ENCODE assay signal across 18 cellular contexts in the genomic region with DNA sequence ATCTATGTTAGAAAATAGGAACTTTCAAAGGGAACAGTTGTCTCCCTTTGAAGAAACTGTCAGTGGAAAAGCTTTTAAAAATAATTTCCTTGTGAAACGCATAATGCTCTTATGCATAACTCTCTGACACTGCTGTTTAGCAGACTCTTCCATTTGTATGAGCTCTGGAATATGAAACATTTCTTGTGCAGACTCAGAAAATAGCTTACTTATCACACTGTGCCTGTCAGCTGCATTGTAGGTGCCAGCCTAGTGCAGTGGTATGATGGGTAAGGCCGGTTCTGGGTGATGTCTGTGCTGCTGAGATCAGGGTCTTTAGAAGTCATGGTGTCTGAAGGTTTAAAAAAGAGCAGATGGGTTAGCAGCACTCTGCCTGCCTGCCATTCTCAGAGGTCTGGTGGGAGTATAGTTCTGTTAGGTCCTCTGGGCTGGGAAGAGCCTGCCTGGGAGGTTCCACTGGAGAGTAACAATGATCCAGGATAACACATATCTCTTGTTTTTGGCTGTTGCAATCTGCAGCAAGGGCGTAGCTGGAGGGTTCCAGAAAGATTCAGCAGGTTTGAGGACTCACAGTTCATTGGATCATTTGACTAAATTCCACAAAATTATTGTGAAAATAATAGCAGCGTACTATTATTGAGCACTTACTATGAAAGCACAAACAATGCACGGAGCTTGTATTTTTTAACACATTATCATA.
"Had no signal": no experiment of that assay in that cellular context is flagged by ENCODE, and none has a peak within 500 bp of the region (broad histone marks: within the 10 kb centered on the region; RNA-seq: fewer than 3 reads in every experiment).

No MANE protein-coding gene starts in this region.

- H3K9me3 ChIP-seq: adrenal gland, esophagus muscularis mucosa, pancreas, tibial nerve, uterus had no signal

- H3K27me3 ChIP-seq: adrenal gland, esophagus muscularis mucosa, pancreas, tibial nerve, uterus had no signal

- H3K27me3 Mint-ChIP-seq: activated naive CD4-positive, alpha-beta T cell treated with anti-CD3 and anti-CD28 coated beads, Interleukin-2, amount 50 U/mL, for 24 hours; activated T-cell treated with anti-CD3 and anti-CD28 coated beads, Interleukin-2, amount 50 U/mL, for 24 hours had no signal

- ATAC-seq: activated CD8-positive, alpha-beta memory T cell treated with anti-CD3 and anti-CD28 coated beads, Interleukin-2, amount 10 ng/mL, durations not matched to agents 7 days and 5 days; naive thymus-derived CD4-positive, alpha-beta T cell; pancreas; stimulated activated memory B cell treated with anti-CD40 and anti-IgM and Interleukin-4, amounts not matched to agents 10 μg/mL and 1 μg/mL and 100 μg/mL, for 72 hours had no signal

- H3K36me3 ChIP-seq: adrenal gland, esophagus muscularis mucosa, pancreas, tibial nerve, uterus had no signal

- H3K27ac ChIP-seq: adrenal gland, esophagus muscularis mucosa, pancreas, tibial nerve, uterus, VCaP had no signal

- H3K27ac Mint-ChIP-seq: activated CD4-positive, alpha-beta memory T cell treated with anti-CD3 and anti-CD28 coated beads for 36 hours; activated CD8-positive, alpha-beta memory T cell treated with anti-CD3 and anti-CD28 coated beads, Interleukin-2, amount 10 ng/mL, durations not matched to agents 7 days and 5 days; activated naive CD4-positive, alpha-beta T cell treated with anti-CD3 and anti-CD28 coated beads, Interleukin-2, amount 50 U/mL, for 24 hours; activated T-cell treated with anti-CD3 and anti-CD28 coated beads, Interleukin-2, amount 50 U/mL, for 24 hours; immature natural killer cell; naive thymus-derived CD4-positive, alpha-beta T cell; stimulated activated memory B cell treated with anti-CD40 and anti-IgM and Interleukin-4, amounts not matched to agents 10 μg/mL and 1 μg/mL and 100 μg/mL, for 72 hours had no signal

- H3K9me3 Mint-ChIP-seq: activated CD4-positive, alpha-beta memory T cell treated with anti-CD3 and anti-CD28 coated beads for 36 hours; activated naive CD4-positive, alpha-beta T cell treated with anti-CD3 and anti-CD28 coated beads, Interleukin-2, amount 50 U/mL, for 24 hours; activated T-cell treated with anti-CD3 and anti-CD28 coated beads, Interleukin-2, amount 50 U/mL, for 24 hours; naive thymus-derived CD4-positive, alpha-beta T cell; stimulated activated memory B cell treated with anti-CD40 and anti-IgM and Interleukin-4, amounts not matched to agents 10 μg/mL and 1 μg/mL and 100 μg/mL, for 72 hours had no signal

- H3K4me1 Mint-ChIP-seq: activated CD8-positive, alpha-beta memory T cell treated with anti-CD3 and anti-CD28 coated beads, Interleukin-2, amount 10 ng/mL, durations not matched to agents 7 days and 5 days; activated naive CD4-positive, alpha-beta T cell treated with anti-CD3 and anti-CD28 coated beads, Interleukin-2, amount 50 U/mL, for 24 hours; immature natural killer cell; naive thymus-derived CD4-positive, alpha-beta T cell; stimulated activated memory B cell treated with anti-CD40 and anti-IgM and Interleukin-4, amounts not matched to agents 10 μg/mL and 1 μg/mL and 100 μg/mL, for 72 hours had no signal

- DNase-seq: activated CD4-positive, alpha-beta memory T cell treated with anti-CD3 and anti-CD28 coated beads for 36 hours; activated CD8-positive, alpha-beta memory T cell treated with anti-CD3 and anti-CD28 coated beads, Interleukin-2, amount 10 ng/mL, durations not matched to agents 7 days and 5 days; activated effector memory CD4-positive, alpha-beta T cell treated with anti-CD3 and anti-CD28 coated beads, Interleukin-2, amount 50 U/mL, for 16 hours; activated T-cell treated with anti-CD3 and anti-CD28 coated beads, Interleukin-2, amount 50 U/mL, for 24 hours; adrenal gland; cortex of kidney; effector CD4-positive, alpha-beta T cell; glutamatergic neuron; immature natural killer cell; naive thymus-derived CD4-positive, alpha-beta T cell; pancreas; uterus had no signal

- H3K4me3 ChIP-seq: adrenal gland, esophagus muscularis mucosa, lung, pancreas, tibial nerve, uterus had no signal

- H3K36me3 Mint-ChIP-seq: activated CD4-positive, alpha-beta memory T cell treated with anti-CD3 and anti-CD28 coated beads for 36 hours; activated CD8-positive, alpha-beta memory T cell treated with anti-CD3 and anti-CD28 coated beads, Interleukin-2, amount 10 ng/mL, durations not matched to agents 7 days and 5 days; activated naive CD4-positive, alpha-beta T cell treated with anti-CD3 and anti-CD28 coated beads, Interleukin-2, amount 50 U/mL, for 24 hours; immature natural killer cell; naive thymus-derived CD4-positive, alpha-beta T cell; stimulated activated memory B cell treated with anti-CD40 and anti-IgM and Interleukin-4, amounts not matched to agents 10 μg/mL and 1 μg/mL and 100 μg/mL, for 72 hours had no signal

- H3K4me1 ChIP-seq: adrenal gland, esophagus muscularis mucosa, pancreas, tibial nerve, uterus had no signal

- H3K4me3 Mint-ChIP-seq: activated CD4-positive, alpha-beta memory T cell treated with anti-CD3 and anti-CD28 coated beads for 36 hours; activated CD8-positive, alpha-beta memory T cell treated with anti-CD3 and anti-CD28 coated beads, Interleukin-2, amount 10 ng/mL, durations not matched to agents 7 days and 5 days; activated naive CD4-positive, alpha-beta T cell treated with anti-CD3 and anti-CD28 coated beads, Interleukin-2, amount 50 U/mL, for 24 hours; activated T-cell treated with anti-CD3 and anti-CD28 coated beads, Interleukin-2, amount 50 U/mL, for 24 hours; immature natural killer cell; naive thymus-derived CD4-positive, alpha-beta T cell; stimulated activated memory B cell treated with anti-CD40 and anti-IgM and Interleukin-4, amounts not matched to agents 10 μg/mL and 1 μg/mL and 100 μg/mL, for 72 hours had no signal
